In genomic region chr22:23403152-23403719, GRCh38 we compare ENCODE assay signal across 15 cellular contexts.
DNase-seq lines count a peak whose midpoint lies in the region; TF ChIP-seq lines count a peak whose summit lies in the region.
"Had no signal": no experiment of that assay in that cellular context is flagged by ENCODE, and none has a peak within 500 bp of the region (broad histone marks: within the 10 kb centered on the region; RNA-seq: fewer than 3 reads in every experiment).

No MANE protein-coding gene starts in this region.

- H3K4ac ChIP-seq in neuronal stem cell (ENCODE audit: low read length): peak overlapping the region; percentile 53

- H3K9me3 Mint-ChIP-seq in Calu3 (ENCODE audit: low read depth, unreplicated experiment) (no peaks in the 10 kb centered on the region), endodermal cell (no peaks in the 10 kb centered on the region)
- H3K9me3 Mint-ChIP-seq: activated naive CD8-positive, alpha-beta T cell treated with anti-CD3 and anti-CD28 coated beads, Interleukin-2, amount 50 U/mL, for 24 hours; CD4-positive, CD25-positive, alpha-beta regulatory T cell had no signal

- TF ChIP-seq CTCF in Calu3 (IDR thresholded peaks at IDR 0.05; ENCODE audit: unreplicated experiment) (no peak), endodermal cell (conservative IDR thresholded peaks at IDR 0.05) (no peak), vagina (IDR thresholded peaks at IDR 0.05) (no peak)

- H3K27ac ChIP-seq in endodermal cell (ENCODE audit: low read depth, low read length): peak overlapping the region; percentile 10
- H3K27ac ChIP-seq in neuronal stem cell (replicated peaks; ENCODE audit: low read length): no peak overlapping the region
- no peak overlapping the region for H3K27ac ChIP-seq in vagina

- TF ChIP-seq POLR2A in vagina (IDR thresholded peaks at IDR 0.05): no peak

- H3K4me1 Mint-ChIP-seq in Calu3 (ENCODE audit: low read depth, unreplicated experiment): no peaks in the 10 kb centered on the region
- H3K4me1 Mint-ChIP-seq in endodermal cell: peaks cover 9% of the 10 kb centered on the region
- H3K4me1 Mint-ChIP-seq: activated naive CD8-positive, alpha-beta T cell treated with anti-CD3 and anti-CD28 coated beads, Interleukin-2, amount 50 U/mL, for 24 hours; CD4-positive, CD25-positive, alpha-beta regulatory T cell had no signal

- H3K36me3 ChIP-seq in NT2/D1 (ENCODE audit: insufficient read depth, insufficient read length, low read length) (peaks cover 9% of the 10 kb centered on the region), endodermal cell (ENCODE audit: control insufficient read depth, insufficient read depth, low read length) (no peaks in the 10 kb centered on the region), neuronal stem cell (replicated peaks in 1 of 2; ENCODE audit: control insufficient read depth in 2 of 2, insufficient read depth in 2 of 2, low read length in 2 of 2) (no peaks in the 10 kb centered on the region), vagina (no peaks in the 10 kb centered on the region)
- H3K36me3 ChIP-seq: gastroesophageal sphincter had no signal

- no TSS peak for BruUV-seq in Calu3 (replicated peaks; lab: Mats Ljungman, UMichigan)

- H3K4me3 Mint-ChIP-seq in Calu3 (ENCODE audit: low read depth, unreplicated experiment): peak overlapping the region; percentile 56
- peak overlapping the region; percentile 36 for H3K4me3 Mint-ChIP-seq in endodermal cell
- H3K4me3 Mint-ChIP-seq: activated naive CD8-positive, alpha-beta T cell treated with anti-CD3 and anti-CD28 coated beads, Interleukin-2, amount 50 U/mL, for 24 hours had no signal

- no peak overlapping the region for H3K14ac ChIP-seq in neuronal stem cell (ENCODE audit: low read length)

- H2BK120ac ChIP-seq in neuronal stem cell (ENCODE audit: low read depth, low read length): no peak overlapping the region

- H3K18ac ChIP-seq in neuronal stem cell (ENCODE audit: low read length): peak overlapping the region; percentile 92

- no peak overlapping the region for H3K27ac Mint-ChIP-seq in Calu3 (ENCODE audit: unreplicated experiment)
- H3K27ac Mint-ChIP-seq in endodermal cell: peak overlapping the region; percentile 80
- H3K27ac Mint-ChIP-seq: activated naive CD8-positive, alpha-beta T cell treated with anti-CD3 and anti-CD28 coated beads, Interleukin-2, amount 50 U/mL, for 24 hours; CD4-positive, CD25-positive, alpha-beta regulatory T cell had no signal

- peak overlapping the region; percentile 8 for H3K4me3 ChIP-seq in NT2/D1 (ENCODE audit: insufficient read length, low read depth)
- peak overlapping the region; percentile 65 for H3K4me3 ChIP-seq in endodermal cell (ENCODE audit: low read length)
- H3K4me3 ChIP-seq in neuronal stem cell (ENCODE audit: low read length in 2 of 2): peak overlapping the region in 1 of 2 donors; percentile 72
- H3K4me3 ChIP-seq in vagina: no peak overlapping the region
- H3K4me3 ChIP-seq: lung had no signal

- no peak overlapping the region for H4K8ac ChIP-seq in neuronal stem cell (ENCODE audit: low read depth, low read length)

- H3K4me2 ChIP-seq in neuronal stem cell (ENCODE audit: insufficient read depth, low read length, poor library complexity, severe bottlenecking): peak overlapping the region; percentile 45

- peak overlapping the region; percentile 81 for H2AK5ac ChIP-seq in neuronal stem cell (ENCODE audit: low read depth, low read length)

- WGBS in endodermal cell (ENCODE audit: insufficient coverage in 1 of 2, insufficient read length in 1 of 2), 2 experiments: 83% methylated on average over 10 of the region's 11 CpGs; no CpG with 5 or more reads in 1 of the 2 experiments
- WGBS in neuronal stem cell (ENCODE audit: extremely low coverage in 2 of 2, insufficient read length in 2 of 2, insufficient replicate concordance in 1 of 2), 2 donors: no CpG with 5 or more reads among the region's 11 CpGs

- H2AFZ ChIP-seq in neuronal stem cell (ENCODE audit: low read length): no peak overlapping the region

- H2BK15ac ChIP-seq in neuronal stem cell (ENCODE audit: low read length): peak overlapping the region; percentile 58

- peaks cover 18% of the 10 kb centered on the region for H3K4me1 ChIP-seq in NT2/D1 (ENCODE audit: insufficient read depth, insufficient read length)
- H3K4me1 ChIP-seq in endodermal cell (ENCODE audit: control insufficient read depth, insufficient read depth, low read length): no peaks in the 10 kb centered on the region
- peaks cover 0 to 4% of the 10 kb centered on the region in 2 donors for H3K4me1 ChIP-seq in neuronal stem cell (ENCODE audit: control insufficient read depth in 2 of 2, insufficient read depth in 1 of 2, low read depth in 1 of 2, low read length in 2 of 2)
- H3K4me1 ChIP-seq in vagina: peaks cover 4% of the 10 kb centered on the region

- no peak overlapping the region for H2BK5ac ChIP-seq in neuronal stem cell (ENCODE audit: low read length)

- H3K27me3 Mint-ChIP-seq in Calu3 (ENCODE audit: unreplicated experiment) (peaks cover 22% of the 10 kb centered on the region), endodermal cell (ENCODE audit: insufficient read depth) (no peaks in the 10 kb centered on the region)
- H3K27me3 Mint-ChIP-seq: activated naive CD8-positive, alpha-beta T cell treated with anti-CD3 and anti-CD28 coated beads, Interleukin-2, amount 50 U/mL, for 24 hours had no signal

- DNase-seq in Calu3: no peak
- DNase-seq in NT2/D1 (ENCODE audit: low read depth, low spot score): no peak
- no peak for DNase-seq in endodermal cell
- no peak for DNase-seq in neuronal stem cell (ENCODE audit: low spot score)
- DNase-seq in stimulated activated CD4-positive, alpha-beta T cell treated with anti-CD3 and anti-CD28 coated beads, Interleukin-4, amount 100 ng/mL, for 4 hours: no peak
- no peak for DNase-seq in vagina (ENCODE audit: extremely low spot score in 2 of 2)
- DNase-seq in T-helper 1 cell: no peak
- no peak for DNase-seq in NCI-H2171 (lab: John Stamatoyannopoulos, UW)
- DNase-seq: effector CD4-positive, alpha-beta T cell; NCI-H1105 treated with DMSO at 0.1 percent for 48 hours; SHP77 had no signal

- intact Hi-C loops in Calu3 (cut with micrococcal nuclease; ENCODE audit: unreplicated experiment): no loop called here
- intact Hi-C loops in vagina (cut with DNase I): no loop called here

- H4K91ac ChIP-seq in neuronal stem cell (ENCODE audit: low read depth, low read length, poor library complexity): no peak overlapping the region

- H3K23ac ChIP-seq in neuronal stem cell (ENCODE audit: low read depth, low read length, poor library complexity): no peak overlapping the region

- H3K36me3 Mint-ChIP-seq in Calu3 (ENCODE audit: insufficient read depth, unreplicated experiment): no peaks in the 10 kb centered on the region
- no peaks in the 10 kb centered on the region for H3K36me3 Mint-ChIP-seq in endodermal cell (ENCODE audit: low read depth)
- H3K36me3 Mint-ChIP-seq: CD4-positive, CD25-positive, alpha-beta regulatory T cell had no signal

- peak overlapping the region; percentile 72 for H3K9ac ChIP-seq in NT2/D1 (ENCODE audit: insufficient read length, low read depth)
- H3K9ac ChIP-seq in endodermal cell (ENCODE audit: extremely low read depth, low read length, poor library complexity, severe bottlenecking): peak overlapping the region; percentile 38
- peak overlapping the region; percentile 77 for H3K9ac ChIP-seq in neuronal stem cell (ENCODE audit: low read depth, low read length, poor library complexity)

- H3K27me3 ChIP-seq in NT2/D1 (ENCODE audit: insufficient read depth, insufficient read length): no peaks in the 10 kb centered on the region
- no peaks in the 10 kb centered on the region for H3K27me3 ChIP-seq in endodermal cell (ENCODE audit: control insufficient read depth, insufficient read depth, low read length, poor library complexity, severe bottlenecking)
- H3K27me3 ChIP-seq in neuronal stem cell (ENCODE audit: control insufficient read depth in 3 of 3, insufficient read depth in 3 of 3, low read depth in 1 of 3, low read length in 3 of 3): peaks cover 0 to 4% (median 0%) of the 10 kb centered on the region in 3 experiments
- H3K27me3 ChIP-seq in vagina: no peaks in the 10 kb centered on the region

- H3K9me3 ChIP-seq in NT2/D1 (ENCODE audit: insufficient read depth, low read length) (no peaks in the 10 kb centered on the region), endodermal cell (ENCODE audit: control insufficient read depth, low read length) (no peaks in the 10 kb centered on the region), neuronal stem cell (replicated peaks in 1 of 2; ENCODE audit: control insufficient read depth in 2 of 2, insufficient read depth in 1 of 2, low read depth in 1 of 2, low read length in 2 of 2) (no peaks in the 10 kb centered on the region), vagina (no peaks in the 10 kb centered on the region)
- H3K9me3 ChIP-seq: gastroesophageal sphincter had no signal

- H3K79me1 ChIP-seq in neuronal stem cell (ENCODE audit: low read depth, low read length): peaks cover 2% of the 10 kb centered on the region

- no peak overlapping the region for H2BK12ac ChIP-seq in neuronal stem cell (ENCODE audit: low read length)

- CTCF ChIA-PET in Calu3 (lab: Charles Lee): interaction anchor here (0.6 kb wide), 1 partner anchor 35 kb away, joined by 3 read pairs; no protein-coding TSS in a partner anchor

Comparison
In these comparisons a context has a peak if more than half of its experiments do, and no peak if none do; other contexts are left out.
1. H3K4me3 ChIP-seq: peak in NT2/D1 (single experiment) and endodermal cell (single experiment); none in vagina (0 of 2).
2. Peak in every context shown above with its lines, with median percentiles within 50 percentile points of each other: H3K9ac ChIP-seq.